2 cellular contexts compared by ENCODE assay signal in the genomic region with DNA sequence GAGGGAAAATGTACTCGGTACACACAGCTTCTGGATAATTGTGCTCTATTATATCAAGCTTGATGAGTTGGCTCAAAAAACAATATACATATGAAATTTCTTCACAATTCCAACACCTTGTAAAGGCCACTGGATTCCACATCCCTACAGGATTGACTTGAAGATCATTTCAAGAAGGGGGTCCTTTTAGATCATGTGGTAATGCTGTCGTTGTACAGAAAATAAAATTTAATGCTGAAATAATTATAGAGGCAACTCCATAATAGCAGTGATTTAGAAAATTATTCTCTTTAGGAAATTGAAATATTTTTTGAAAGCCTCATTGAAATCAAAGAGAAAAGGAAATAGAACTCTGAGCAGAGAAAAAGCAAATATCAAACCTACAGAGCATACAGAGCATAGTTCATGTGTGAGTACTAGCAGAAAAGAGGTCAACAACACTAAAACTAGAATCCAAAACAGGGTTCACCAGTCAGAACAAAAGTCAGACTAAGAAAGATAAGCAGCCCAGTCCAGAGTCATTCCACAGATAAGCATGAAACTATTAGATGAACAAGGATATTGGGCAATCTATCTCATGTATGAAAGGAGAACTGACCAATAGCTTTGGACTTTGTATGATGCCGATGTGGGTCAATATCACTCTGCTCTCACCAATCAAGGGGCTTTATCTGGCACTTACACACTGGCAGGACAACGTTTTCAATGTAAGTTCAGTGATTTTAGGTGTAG.
TF ChIP-seq lines count a peak whose summit lies in the region.

No MANE protein-coding gene starts in this region.

TF ChIP-seq in H1, 55 proteins besides CTCF, POLR2A, EP300 and RAD21:
- no peak for TF ChIP-seq TBP (IDR thresholded peaks at IDR 0.05; ENCODE audit: low read depth, low read length)

TF ChIP-seq in HepG2, 621 proteins besides CTCF, POLR2A, EP300 and RAD21 (continues in another document):
- TF ChIP-seq ZMYM4 (CRISPR knock-in tag; IDR thresholded peaks at IDR 0.05) (peak; percentile 97), SOX13 (IDR thresholded peaks at IDR 0.05) (peak; percentile 59; the same call in 1 of the 2 replicates), SOX13 (CRISPR knock-in tag; conservative IDR thresholded peaks at IDR 0.05 in 1 of 2, IDR thresholded peaks at IDR 0.05 in 1 of 2) (peak in 1 of 2 experiments; percentile 87; a peak in 2 of 4 replicates), HMG20A (CRISPR knock-in tag; IDR thresholded peaks at IDR 0.05; ENCODE audit: borderline replicate concordance) (peak; percentile 80; the same call in 1 of the 2 replicates), SRY (CRISPR knock-in tag; IDR thresholded peaks at IDR 0.05) (no peak), ZMYM3 (CRISPR knock-in tag; IDR thresholded peaks at IDR 0.05) (no peak; the same call in 1 of the 2 replicates), XRCC5 (optimal IDR thresholded peaks at IDR 0.05; ENCODE audit: low read length) (no peak), WIZ (CRISPR knock-in tag; IDR thresholded peaks at IDR 0.05) (no peak), NONO (IDR thresholded peaks at IDR 0.05) (no peak), NONO (CRISPR knock-in tag; conservative IDR thresholded peaks at IDR 0.05) (peak; percentile 52; the same call in 1 of the 2 replicates), RFXAP (CRISPR knock-in tag; IDR thresholded peaks at IDR 0.05; ENCODE audit: borderline replicate concordance) (peak; percentile 47; the same call in 1 of the 2 replicates), SETDB1 (CRISPR knock-in tag; IDR thresholded peaks at IDR 0.05; ENCODE audit: borderline replicate concordance) (no peak), PHF21A (CRISPR knock-in tag; IDR thresholded peaks at IDR 0.05) (peak; percentile 51; the same call in 1 of the 2 replicates), ZBTB7A (CRISPR knock-in tag; IDR thresholded peaks at IDR 0.05) (no peak), NR2F2 (IDR thresholded peaks at IDR 0.05; ENCODE audit: borderline replicate concordance, low read depth) (peak; percentile 61; the same call in 1 of the 2 replicates), KMT2A (CRISPR knock-in tag; IDR thresholded peaks at IDR 0.05) (no peak; the same call in 1 of the 2 replicates), ZNF775 (CRISPR knock-in tag; IDR thresholded peaks at IDR 0.05; ENCODE audit: borderline replicate concordance) (no peak), NFIC (IDR thresholded peaks at IDR 0.05; ENCODE audit: low read length) (peak; percentile 88), ZBTB7B (CRISPR knock-in tag; IDR thresholded peaks at IDR 0.05) (no peak), SOX6 (IDR thresholded peaks at IDR 0.05) (no peak), SOX6 (CRISPR knock-in tag; IDR thresholded peaks at IDR 0.05) (peak; percentile 94), ZNF569 (CRISPR knock-in tag; IDR thresholded peaks at IDR 0.05; ENCODE audit: borderline replicate concordance) (no peak), JUN (CRISPR knock-in tag; IDR thresholded peaks at IDR 0.05) (no peak), LCORL (IDR thresholded peaks at IDR 0.05) (peak; percentile 75; the same call in 1 of the 2 replicates), LCORL (CRISPR knock-in tag; IDR thresholded peaks at IDR 0.05) (peak; percentile 48; the same call in 1 of the 2 replicates), RBM22 (optimal IDR thresholded peaks at IDR 0.05; ENCODE audit: low read length) (no peak), ZC3H13 (CRISPR knock-in tag; IDR thresholded peaks at IDR 0.05) (no peak), ZNF777 (CRISPR knock-in tag; IDR thresholded peaks at IDR 0.05) (no peak), ZNF670 (CRISPR knock-in tag; IDR thresholded peaks at IDR 0.05; ENCODE audit: borderline replicate concordance) (no peak), DMAP1 (CRISPR knock-in tag; IDR thresholded peaks at IDR 0.05) (peak; percentile 38; the same call in 1 of the 2 replicates), NR2C2 (CRISPR knock-in tag; IDR thresholded peaks at IDR 0.05; ENCODE audit: borderline replicate concordance) (peak; percentile 62; the same call in 1 of the 2 replicates), ZNF549 (CRISPR knock-in tag; IDR thresholded peaks at IDR 0.05) (0 out of 2 replicates have a peak, but pooled peaks have one; percentile 51), ZNF354B (CRISPR knock-in tag; IDR thresholded peaks at IDR 0.05) (no peak), ISX (CRISPR knock-in tag; conservative IDR thresholded peaks at IDR 0.05) (0 out of 2 replicates have a peak, but pooled peaks have one; percentile 30), NPAS2 (CRISPR knock-in tag; IDR thresholded peaks at IDR 0.05; ENCODE audit: borderline replicate concordance) (no peak), SMC3 (IDR thresholded peaks at IDR 0.05; ENCODE audit: low read length) (no peak; the same call in 1 of the 2 replicates), ZNF20 (CRISPR knock-in tag; IDR thresholded peaks at IDR 0.05) (no peak), MIER3 (CRISPR knock-in tag; IDR thresholded peaks at IDR 0.05; ENCODE audit: borderline replicate concordance) (0 out of 2 replicates have a peak, but pooled peaks have one; percentile 30), ZNF383 (CRISPR knock-in tag; IDR thresholded peaks at IDR 0.05; ENCODE audit: borderline replicate concordance) (no peak), MEF2D (CRISPR knock-in tag; IDR thresholded peaks at IDR 0.05) (peak; percentile 48; the same call in 1 of the 2 replicates), ZSCAN9 (CRISPR knock-in tag; IDR thresholded peaks at IDR 0.05; ENCODE audit: borderline replicate concordance) (no peak), ZNF839 (CRISPR knock-in tag; IDR thresholded peaks at IDR 0.05; ENCODE audit: borderline replicate concordance) (no peak), GZF1 (CRISPR knock-in tag; IDR thresholded peaks at IDR 0.05) (no peak), MED1 (CRISPR knock-in tag; IDR thresholded peaks at IDR 0.05) (peak; percentile 86), ESRRA (CRISPR knock-in tag; IDR thresholded peaks at IDR 0.05; ENCODE audit: low read depth) (peak; percentile 53; the same call in 1 of the 2 replicates), FOXK1 (CRISPR knock-in tag; IDR thresholded peaks at IDR 0.05; ENCODE audit: borderline replicate concordance, low read depth) (peak; percentile 69)
- TF ChIP-seq, protein P1, sequence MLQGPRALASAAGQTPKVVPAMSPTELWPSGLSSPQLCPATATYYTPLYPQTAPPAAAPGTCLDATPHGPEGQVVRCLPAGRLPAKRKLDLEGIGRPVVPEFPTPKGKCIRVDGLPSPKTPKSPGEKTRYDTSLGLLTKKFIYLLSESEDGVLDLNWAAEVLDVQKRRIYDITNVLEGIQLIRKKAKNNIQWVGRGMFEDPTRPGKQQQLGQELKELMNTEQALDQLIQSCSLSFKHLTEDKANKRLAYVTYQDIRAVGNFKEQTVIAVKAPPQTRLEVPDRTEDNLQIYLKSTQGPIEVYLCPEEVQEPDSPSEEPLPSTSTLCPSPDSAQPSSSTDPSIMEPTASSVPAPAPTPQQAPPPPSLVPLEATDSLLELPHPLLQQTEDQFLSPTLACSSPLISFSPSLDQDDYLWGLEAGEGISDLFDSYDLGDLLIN (CRISPR knock-in tag; IDR thresholded peaks at IDR 0.05; ENCODE audit: borderline replicate concordance): no peak
- TF ChIP-seq, protein P2, sequence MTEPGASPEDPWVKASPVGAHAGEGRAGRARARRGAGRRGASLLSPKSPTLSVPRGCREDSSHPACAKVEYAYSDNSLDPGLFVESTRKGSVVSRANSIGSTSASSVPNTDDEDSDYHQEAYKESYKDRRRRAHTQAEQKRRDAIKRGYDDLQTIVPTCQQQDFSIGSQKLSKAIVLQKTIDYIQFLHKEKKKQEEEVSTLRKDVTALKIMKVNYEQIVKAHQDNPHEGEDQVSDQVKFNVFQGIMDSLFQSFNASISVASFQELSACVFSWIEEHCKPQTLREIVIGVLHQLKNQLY (CRISPR knock-in tag; IDR thresholded peaks at IDR 0.05): peak; percentile 29; the same call in 1 of the 2 replicates
- TF ChIP-seq, protein P3, sequence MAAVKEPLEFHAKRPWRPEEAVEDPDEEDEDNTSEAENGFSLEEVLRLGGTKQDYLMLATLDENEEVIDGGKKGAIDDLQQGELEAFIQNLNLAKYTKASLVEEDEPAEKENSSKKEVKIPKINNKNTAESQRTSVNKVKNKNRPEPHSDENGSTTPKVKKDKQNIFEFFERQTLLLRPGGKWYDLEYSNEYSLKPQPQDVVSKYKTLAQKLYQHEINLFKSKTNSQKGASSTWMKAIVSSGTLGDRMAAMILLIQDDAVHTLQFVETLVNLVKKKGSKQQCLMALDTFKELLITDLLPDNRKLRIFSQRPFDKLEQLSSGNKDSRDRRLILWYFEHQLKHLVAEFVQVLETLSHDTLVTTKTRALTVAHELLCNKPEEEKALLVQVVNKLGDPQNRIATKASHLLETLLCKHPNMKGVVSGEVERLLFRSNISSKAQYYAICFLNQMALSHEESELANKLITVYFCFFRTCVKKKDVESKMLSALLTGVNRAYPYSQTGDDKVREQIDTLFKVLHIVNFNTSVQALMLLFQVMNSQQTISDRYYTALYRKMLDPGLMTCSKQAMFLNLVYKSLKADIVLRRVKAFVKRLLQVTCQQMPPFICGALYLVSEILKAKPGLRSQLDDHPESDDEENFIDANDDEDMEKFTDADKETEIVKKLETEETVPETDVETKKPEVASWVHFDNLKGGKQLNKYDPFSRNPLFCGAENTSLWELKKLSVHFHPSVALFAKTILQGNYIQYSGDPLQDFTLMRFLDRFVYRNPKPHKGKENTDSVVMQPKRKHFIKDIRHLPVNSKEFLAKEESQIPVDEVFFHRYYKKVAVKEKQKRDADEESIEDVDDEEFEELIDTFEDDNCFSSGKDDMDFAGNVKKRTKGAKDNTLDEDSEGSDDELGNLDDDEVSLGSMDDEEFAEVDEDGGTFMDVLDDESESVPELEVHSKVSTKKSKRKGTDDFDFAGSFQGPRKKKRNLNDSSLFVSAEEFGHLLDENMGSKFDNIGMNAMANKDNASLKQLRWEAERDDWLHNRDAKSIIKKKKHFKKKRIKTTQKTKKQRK (IDR thresholded peaks at IDR 0.05; ENCODE audit: low read length): no peak
- TF ChIP-seq, protein P4, sequence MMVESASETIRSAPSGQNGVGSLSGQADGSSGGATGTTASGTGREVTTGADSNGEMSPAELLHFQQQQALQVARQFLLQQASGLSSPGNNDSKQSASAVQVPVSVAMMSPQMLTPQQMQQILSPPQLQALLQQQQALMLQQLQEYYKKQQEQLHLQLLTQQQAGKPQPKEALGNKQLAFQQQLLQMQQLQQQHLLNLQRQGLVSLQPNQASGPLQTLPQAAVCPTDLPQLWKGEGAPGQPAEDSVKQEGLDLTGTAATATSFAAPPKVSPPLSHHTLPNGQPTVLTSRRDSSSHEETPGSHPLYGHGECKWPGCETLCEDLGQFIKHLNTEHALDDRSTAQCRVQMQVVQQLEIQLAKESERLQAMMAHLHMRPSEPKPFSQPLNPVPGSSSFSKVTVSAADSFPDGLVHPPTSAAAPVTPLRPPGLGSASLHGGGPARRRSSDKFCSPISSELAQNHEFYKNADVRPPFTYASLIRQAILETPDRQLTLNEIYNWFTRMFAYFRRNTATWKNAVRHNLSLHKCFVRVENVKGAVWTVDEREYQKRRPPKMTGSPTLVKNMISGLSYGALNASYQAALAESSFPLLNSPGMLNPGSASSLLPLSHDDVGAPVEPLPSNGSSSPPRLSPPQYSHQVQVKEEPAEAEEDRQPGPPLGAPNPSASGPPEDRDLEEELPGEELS (CRISPR knock-in tag; IDR thresholded peaks at IDR 0.05): peak; percentile 92
- TF ChIP-seq, protein P5, sequence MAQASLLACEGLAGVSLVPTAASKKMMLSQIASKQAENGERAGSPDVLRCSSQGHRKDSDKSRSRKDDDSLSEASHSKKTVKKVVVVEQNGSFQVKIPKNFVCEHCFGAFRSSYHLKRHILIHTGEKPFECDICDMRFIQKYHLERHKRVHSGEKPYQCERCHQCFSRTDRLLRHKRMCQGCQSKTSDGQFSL (CRISPR knock-in tag; IDR thresholded peaks at IDR 0.05): no peak
- TF ChIP-seq, protein P6, sequence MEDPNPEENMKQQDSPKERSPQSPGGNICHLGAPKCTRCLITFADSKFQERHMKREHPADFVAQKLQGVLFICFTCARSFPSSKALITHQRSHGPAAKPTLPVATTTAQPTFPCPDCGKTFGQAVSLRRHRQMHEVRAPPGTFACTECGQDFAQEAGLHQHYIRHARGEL (CRISPR knock-in tag; IDR thresholded peaks at IDR 0.05): no peak
- TF ChIP-seq, protein P7, sequence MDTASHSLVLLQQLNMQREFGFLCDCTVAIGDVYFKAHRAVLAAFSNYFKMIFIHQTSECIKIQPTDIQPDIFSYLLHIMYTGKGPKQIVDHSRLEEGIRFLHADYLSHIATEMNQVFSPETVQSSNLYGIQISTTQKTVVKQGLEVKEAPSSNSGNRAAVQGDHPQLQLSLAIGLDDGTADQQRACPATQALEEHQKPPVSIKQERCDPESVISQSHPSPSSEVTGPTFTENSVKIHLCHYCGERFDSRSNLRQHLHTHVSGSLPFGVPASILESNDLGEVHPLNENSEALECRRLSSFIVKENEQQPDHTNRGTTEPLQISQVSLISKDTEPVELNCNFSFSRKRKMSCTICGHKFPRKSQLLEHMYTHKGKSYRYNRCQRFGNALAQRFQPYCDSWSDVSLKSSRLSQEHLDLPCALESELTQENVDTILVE (CRISPR knock-in tag; IDR thresholded peaks at IDR 0.05): 0 out of 2 replicates have a peak, but pooled peaks have one; percentile 16
- TF ChIP-seq, protein P8, sequence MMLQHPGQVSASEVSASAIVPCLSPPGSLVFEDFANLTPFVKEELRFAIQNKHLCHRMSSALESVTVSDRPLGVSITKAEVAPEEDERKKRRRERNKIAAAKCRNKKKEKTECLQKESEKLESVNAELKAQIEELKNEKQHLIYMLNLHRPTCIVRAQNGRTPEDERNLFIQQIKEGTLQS (CRISPR knock-in tag; IDR thresholded peaks at IDR 0.05): peak; percentile 26; the same call in 1 of the 2 replicates
- TF ChIP-seq, protein P9, sequence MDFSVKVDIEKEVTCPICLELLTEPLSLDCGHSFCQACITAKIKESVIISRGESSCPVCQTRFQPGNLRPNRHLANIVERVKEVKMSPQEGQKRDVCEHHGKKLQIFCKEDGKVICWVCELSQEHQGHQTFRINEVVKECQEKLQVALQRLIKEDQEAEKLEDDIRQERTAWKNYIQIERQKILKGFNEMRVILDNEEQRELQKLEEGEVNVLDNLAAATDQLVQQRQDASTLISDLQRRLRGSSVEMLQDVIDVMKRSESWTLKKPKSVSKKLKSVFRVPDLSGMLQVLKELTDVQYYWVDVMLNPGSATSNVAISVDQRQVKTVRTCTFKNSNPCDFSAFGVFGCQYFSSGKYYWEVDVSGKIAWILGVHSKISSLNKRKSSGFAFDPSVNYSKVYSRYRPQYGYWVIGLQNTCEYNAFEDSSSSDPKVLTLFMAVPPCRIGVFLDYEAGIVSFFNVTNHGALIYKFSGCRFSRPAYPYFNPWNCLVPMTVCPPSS (IDR thresholded peaks at IDR 0.05): no peak
